In genomic region chr15:65285291-65286068, GRCh38 we compare ENCODE assay signal across 1 cellular context.
TF ChIP-seq lines count a peak whose summit lies in the region.

No MANE protein-coding gene starts in this region.

TF ChIP-seq in IMR-90, 13 proteins besides CTCF, POLR2A, EP300 and RAD21 (continued from another document):
- TF ChIP-seq, protein P1, sequence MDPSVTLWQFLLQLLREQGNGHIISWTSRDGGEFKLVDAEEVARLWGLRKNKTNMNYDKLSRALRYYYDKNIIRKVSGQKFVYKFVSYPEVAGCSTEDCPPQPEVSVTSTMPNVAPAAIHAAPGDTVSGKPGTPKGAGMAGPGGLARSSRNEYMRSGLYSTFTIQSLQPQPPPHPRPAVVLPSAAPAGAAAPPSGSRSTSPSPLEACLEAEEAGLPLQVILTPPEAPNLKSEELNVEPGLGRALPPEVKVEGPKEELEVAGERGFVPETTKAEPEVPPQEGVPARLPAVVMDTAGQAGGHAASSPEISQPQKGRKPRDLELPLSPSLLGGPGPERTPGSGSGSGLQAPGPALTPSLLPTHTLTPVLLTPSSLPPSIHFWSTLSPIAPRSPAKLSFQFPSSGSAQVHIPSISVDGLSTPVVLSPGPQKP (IDR thresholded peaks at IDR 0.05; ENCODE audit: borderline replicate concordance, low read depth, low read length): no peak
- no peak for TF ChIP-seq RFX5 (IDR thresholded peaks at IDR 0.05; ENCODE audit: low read depth, low read length)
